In genomic region chr10:73983096-73984047, GRCh38 we compare ENCODE assay signal across 1 cellular context.
TF ChIP-seq lines count a peak whose summit lies in the region.

No MANE protein-coding gene starts in this region.

TF ChIP-seq in GM12878, 131 proteins besides CTCF, POLR2A, EP300 and RAD21 (continued from another document):
- no peak for TF ChIP-seq ZBTB40 (IDR thresholded peaks at IDR 0.05; ENCODE audit: borderline replicate concordance)
- no peak for TF ChIP-seq DPF2 (IDR thresholded peaks at IDR 0.05)
- no peak for TF ChIP-seq ZNF592 (IDR thresholded peaks at IDR 0.05)
- TF ChIP-seq NRF1 (conservative IDR thresholded peaks at IDR 0.05; ENCODE audit: low read depth, low read length) = no peak
- no peak for TF ChIP-seq SRF (IDR thresholded peaks at IDR 0.05; ENCODE audit: low read depth in 2 of 2, low read length in 2 of 2)
- TF ChIP-seq MAX (IDR thresholded peaks at IDR 0.05; ENCODE audit: low read depth, low read length) = no peak
- no peak for TF ChIP-seq STAT1 (conservative IDR thresholded peaks at IDR 0.05)
- TF ChIP-seq ATF2 (IDR thresholded peaks at IDR 0.05; ENCODE audit: low read length) = no peak
- TF ChIP-seq HCFC1 (IDR thresholded peaks at IDR 0.05; ENCODE audit: low read length) = no peak
- TF ChIP-seq ZNF217 (IDR thresholded peaks at IDR 0.05) = no peak
- no peak for TF ChIP-seq KDM1A (IDR thresholded peaks at IDR 0.05; ENCODE audit: borderline replicate concordance)
- no peak for TF ChIP-seq RAD51 (IDR thresholded peaks at IDR 0.05)
- no peak for TF ChIP-seq SMAD5 (IDR thresholded peaks at IDR 0.05; ENCODE audit: low read depth)
- TF ChIP-seq PML (IDR thresholded peaks at IDR 0.05; ENCODE audit: low read length) = no peak
